Comparison of ENCODE assay signal across 18 cellular contexts in the genomic region with DNA sequence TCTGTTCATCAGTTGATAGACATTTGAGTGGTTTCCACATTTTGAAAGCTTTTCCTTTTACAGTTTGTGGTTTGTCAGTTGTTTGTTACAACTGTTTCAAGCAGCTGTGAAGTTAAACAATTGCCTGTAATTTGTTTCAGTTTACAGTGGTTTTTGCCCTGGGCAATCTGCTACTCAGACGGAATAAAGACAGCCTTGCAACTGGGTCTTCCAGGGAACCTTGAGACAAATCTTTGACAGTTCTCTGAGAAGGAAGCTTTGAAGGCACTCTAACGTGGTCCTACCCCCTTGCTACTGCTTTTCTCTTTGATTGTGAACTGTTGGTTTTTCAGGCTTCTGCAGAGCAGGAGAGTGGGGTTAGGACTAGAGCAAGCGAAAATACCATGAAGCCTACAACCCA. TPM values are rescaled to one million over a fixed set of nuclear protein-coding genes. Genes with fewer than 3 reads are reported as not detected.
A peak's percentile ranks its signal among the peaks of the same experiment; 100 is the strongest.
DNase-seq lines count a peak whose midpoint lies in the region; ATAC-seq and TF ChIP-seq lines count a peak whose summit lies in the region.
"Had no signal": no experiment of that assay in that cellular context is flagged by ENCODE, and none has a peak within 500 bp of the region (broad histone marks: within the 10 kb centered on the region; RNA-seq: fewer than 3 reads in every experiment).

No MANE protein-coding gene starts in this region.

- no peaks in the 10 kb centered on the region for H3F3A ChIP-seq in Loucy (ENCODE audit: low read depth)
- H3F3A ChIP-seq in SK-N-SH (replicated peaks; ENCODE audit: insufficient read depth), result no peaks in the 10 kb centered on the region

- DNase-seq in activated naive CD4-positive, alpha-beta T cell treated with anti-CD3 and anti-CD28 coated beads for 36 hours, result no peak
- DNase-seq in activated naive CD4-positive, alpha-beta T cell treated with anti-CD3 and anti-CD28 coated beads, Interleukin-2, amount 50 U/mL, for 16 hours, result no peak
- no peak for DNase-seq in activated CD8-positive, alpha-beta T cell treated with anti-CD3 and anti-CD28 coated beads, Interleukin-2, amount 10 ng/mL, durations not matched to agents 7 days and 5 days
- no peak for DNase-seq in stimulated activated effector memory CD8-positive, alpha-beta T cell treated with anti-CD3 and anti-CD28 coated beads, Interleukin-12 subunit alpha, Interleukin-12 subunit beta, amount 100 ng/mL, for 72 hours (ENCODE audit: low spot score in 2 of 2)
- DNase-seq in kidney glomerular epithelial cell (lab: John Stamatoyannopoulos, UW), result no peak
- DNase-seq in SK-N-SH, result no peak
- DNase-seq in substantia nigra (lab: John Stamatoyannopoulos, UW), result no peak
- DNase-seq: activated CD4-positive, alpha-beta T cell treated with anti-CD3 and anti-CD28 coated beads, Interleukin-2, amount 50 U/mL, for 1 hour; effector memory CD4-positive, alpha-beta T cell; gastrocnemius medialis; H9; IMR-90; NCI-H1694 treated with DMSO at 0.1 percent for 48 hours; NCI-H69 had no signal

- H3K4me3 Mint-ChIP-seq in activated naive CD4-positive, alpha-beta T cell treated with anti-CD3 and anti-CD28 coated beads for 36 hours, result no peak overlapping the region
- H3K4me3 Mint-ChIP-seq in activated CD8-positive, alpha-beta T cell treated with anti-CD3 and anti-CD28 coated beads, Interleukin-2, amount 10 ng/mL, durations not matched to agents 7 days and 5 days, result no peak overlapping the region
- peak overlapping the region; percentile 31 for H3K4me3 Mint-ChIP-seq in stimulated activated effector memory CD8-positive, alpha-beta T cell treated with anti-CD3 and anti-CD28 coated beads, Interleukin-12 subunit alpha, Interleukin-12 subunit beta, amount 100 ng/mL, for 72 hours
- H3K4me3 Mint-ChIP-seq: CD14-positive monocyte, H9, neural progenitor cell had no signal

- H3K9me3 ChIP-seq in Loucy (ENCODE audit: insufficient read depth, low read depth, low read length) (no peaks in the 10 kb centered on the region), SK-N-SH (no peaks in the 10 kb centered on the region)
- H3K9me3 ChIP-seq: gastrocnemius medialis, vagina had no signal

- TF ChIP-seq RAD21 in SK-N-SH (IDR thresholded peaks at IDR 0.05; ENCODE audit: low read length), result no peak

- no peak overlapping the region for H3K27ac ChIP-seq in SK-N-SH (ENCODE audit: low read depth in 2 of 2, low read length in 1 of 2)
- no peak overlapping the region for H3K27ac ChIP-seq in substantia nigra (ENCODE audit: low read depth, low read length, poor library complexity, severe bottlenecking)
- H3K27ac ChIP-seq: gastrocnemius medialis, neural progenitor cell, vagina had no signal

- H2AFZ ChIP-seq in Loucy (ENCODE audit: low read length) (no peak overlapping the region), SK-N-SH (ENCODE audit: low read depth) (no peak overlapping the region)
- H2AFZ ChIP-seq: neural progenitor cell had no signal

- H3K36me3 ChIP-seq in Loucy (ENCODE audit: insufficient read depth, low read length) (no peaks in the 10 kb centered on the region), SK-N-SH (replicated peaks in 1 of 2; ENCODE audit: control insufficient read depth in 1 of 2, insufficient read depth in 2 of 2, low read length in 1 of 2) (no peaks in the 10 kb centered on the region)
- H3K36me3 ChIP-seq: gastrocnemius medialis, neural progenitor cell, vagina had no signal

- peaks cover 42% of the 10 kb centered on the region for H3K4me1 Mint-ChIP-seq in activated naive CD4-positive, alpha-beta T cell treated with anti-CD3 and anti-CD28 coated beads for 36 hours (ENCODE audit: low read depth)
- H3K4me1 Mint-ChIP-seq in activated CD8-positive, alpha-beta T cell treated with anti-CD3 and anti-CD28 coated beads, Interleukin-2, amount 10 ng/mL, durations not matched to agents 7 days and 5 days (ENCODE audit: low read depth), result peaks cover 23% of the 10 kb centered on the region
- peaks cover 9% of the 10 kb centered on the region for H3K4me1 Mint-ChIP-seq in stimulated activated effector memory CD8-positive, alpha-beta T cell treated with anti-CD3 and anti-CD28 coated beads, Interleukin-12 subunit alpha, Interleukin-12 subunit beta, amount 100 ng/mL, for 72 hours

- peak overlapping the region; percentile 34 for H3K4me2 ChIP-seq in Loucy (ENCODE audit: low read depth, low read length, poor library complexity, severe bottlenecking)
- no peak overlapping the region for H3K4me2 ChIP-seq in SK-N-SH
- H3K4me2 ChIP-seq: neural progenitor cell had no signal

- H3K27ac Mint-ChIP-seq in activated naive CD4-positive, alpha-beta T cell treated with anti-CD3 and anti-CD28 coated beads for 36 hours, result peak overlapping the region; percentile 63
- H3K27ac Mint-ChIP-seq in activated CD8-positive, alpha-beta T cell treated with anti-CD3 and anti-CD28 coated beads, Interleukin-2, amount 10 ng/mL, durations not matched to agents 7 days and 5 days, result no peak overlapping the region
- H3K27ac Mint-ChIP-seq in stimulated activated effector memory CD8-positive, alpha-beta T cell treated with anti-CD3 and anti-CD28 coated beads, Interleukin-12 subunit alpha, Interleukin-12 subunit beta, amount 100 ng/mL, for 72 hours, result peak overlapping the region; percentile 57
- H3K27ac Mint-ChIP-seq: CD14-positive monocyte, H9, neural progenitor cell had no signal

- ATAC-seq in activated CD8-positive, alpha-beta T cell treated with anti-CD3 and anti-CD28 coated beads, Interleukin-2, amount 10 ng/mL, durations not matched to agents 7 days and 5 days, result peak; percentile 44
- peak; percentile 19 for ATAC-seq in stimulated activated effector memory CD8-positive, alpha-beta T cell treated with anti-CD3 and anti-CD28 coated beads, Interleukin-12 subunit alpha, Interleukin-12 subunit beta, amount 100 ng/mL, for 72 hours
- ATAC-seq: gastrocnemius medialis had no signal

- H3K4me1 ChIP-seq in Loucy (ENCODE audit: insufficient read depth, low read length, poor library complexity, severe bottlenecking) (peaks cover 23% of the 10 kb centered on the region), SK-N-SH (ENCODE audit: control insufficient read depth in 1 of 2, insufficient read depth in 2 of 2, low read depth in 1 of 2, low read length in 1 of 2) (peaks cover 0 to 8% of the 10 kb centered on the region in 2 experiments; a peak in 2 of 4 replicates)
- H3K4me1 ChIP-seq: vagina had no signal

- H3K4me3 ChIP-seq in Loucy (ENCODE audit: low read length, poor library complexity, severe bottlenecking), result no peak overlapping the region
- H3K4me3 ChIP-seq in SK-N-SH (ENCODE audit: low read depth in 2 of 2, low read length in 1 of 2), result no peak overlapping the region
- H3K4me3 ChIP-seq: gastrocnemius medialis, neural progenitor cell, vagina had no signal

- intact Hi-C loops in activated naive CD4-positive, alpha-beta T cell treated with anti-CD3 and anti-CD28 coated beads for 36 hours (cut with micrococcal nuclease), result loop anchor here (5.0 to 10.0 kb wide), 2 partner anchors 646 to 833 kb away; no protein-coding TSS in a partner anchor

- TF ChIP-seq CTCF in Loucy (conservative IDR thresholded peaks at IDR 0.05; ENCODE audit: low read length) (no peak), SK-N-SH (IDR thresholded peaks at IDR 0.05) (no peak)

- H4K20me1 ChIP-seq in Loucy (ENCODE audit: insufficient read depth, low read length, poor library complexity, severe bottlenecking), result no peaks in the 10 kb centered on the region
- no peaks in the 10 kb centered on the region for H4K20me1 ChIP-seq in SK-N-SH (ENCODE audit: insufficient read depth)

- no peaks in the 10 kb centered on the region for H3K27me3 ChIP-seq in Loucy (ENCODE audit: insufficient read depth, low read length, poor library complexity, severe bottlenecking)
- no peaks in the 10 kb centered on the region for H3K27me3 ChIP-seq in SK-N-SH (ENCODE audit: insufficient read depth)
- H3K27me3 ChIP-seq: gastrocnemius medialis, neural progenitor cell, vagina had no signal

- no peak for TF ChIP-seq EP300 in SK-N-SH (IDR thresholded peaks at IDR 0.05; ENCODE audit: borderline replicate concordance in 1 of 2, low read depth in 1 of 2, low read length in 1 of 2)

- POLR2A ChIA-PET in activated CD8-positive, alpha-beta T cell treated with anti-CD3 and anti-CD28 coated beads, Interleukin-2, amount 10 ng/mL, durations not matched to agents 7 days and 5 days (lab: Charles Lee), result interaction anchor here (0.8 kb wide), 1 partner anchor 425 kb away, joined by 3 read pairs; no protein-coding TSS in a partner anchor
- POLR2A ChIA-PET in SK-N-SH (lab: Yijun Ruan, JAX), result no interaction called here

- no peaks in the 10 kb centered on the region for H3K27me3 Mint-ChIP-seq in activated naive CD4-positive, alpha-beta T cell treated with anti-CD3 and anti-CD28 coated beads for 36 hours (ENCODE audit: low read depth)
- H3K27me3 Mint-ChIP-seq in activated CD8-positive, alpha-beta T cell treated with anti-CD3 and anti-CD28 coated beads, Interleukin-2, amount 10 ng/mL, durations not matched to agents 7 days and 5 days (ENCODE audit: low read depth), result no peaks in the 10 kb centered on the region

- no peaks in the 10 kb centered on the region for H3K9me3 Mint-ChIP-seq in activated naive CD4-positive, alpha-beta T cell treated with anti-CD3 and anti-CD28 coated beads for 36 hours
- H3K9me3 Mint-ChIP-seq in activated CD8-positive, alpha-beta T cell treated with anti-CD3 and anti-CD28 coated beads, Interleukin-2, amount 10 ng/mL, durations not matched to agents 7 days and 5 days (ENCODE audit: insufficient read depth), result no peaks in the 10 kb centered on the region
- no peaks in the 10 kb centered on the region for H3K9me3 Mint-ChIP-seq in stimulated activated effector memory CD8-positive, alpha-beta T cell treated with anti-CD3 and anti-CD28 coated beads, Interleukin-12 subunit alpha, Interleukin-12 subunit beta, amount 100 ng/mL, for 72 hours
- H3K9me3 Mint-ChIP-seq: CD14-positive monocyte, H9, neural progenitor cell had no signal

- 91% methylated on average over 3 of the region's 3 CpGs for WGBS in SK-N-SH (ENCODE audit: low lambda C conversion rate)

- H3K9me2 ChIP-seq in Loucy (replicated peaks; ENCODE audit: low read depth, low read length), result no peaks in the 10 kb centered on the region
- H3K9me2 ChIP-seq in SK-N-SH, result no peaks in the 10 kb centered on the region

- CTCF ChIA-PET in activated naive CD4-positive, alpha-beta T cell treated with anti-CD3 and anti-CD28 coated beads for 36 hours (lab: Charles Lee), result interaction anchor here (1.3 kb wide), 1 partner anchor 425 kb away, joined by 6 read pairs; no protein-coding TSS in a partner anchor
- CTCF ChIA-PET in activated CD8-positive, alpha-beta T cell treated with anti-CD3 and anti-CD28 coated beads, Interleukin-2, amount 10 ng/mL, durations not matched to agents 7 days and 5 days (lab: Charles Lee), result interaction anchor here (1.2 to 4.3 kb wide), 3 partner anchors 92 to 477 kb away, joined by 3 to 36 read pairs (median 5); no protein-coding TSS in a partner anchor
- CTCF ChIA-PET in SK-N-SH (lab: Yijun Ruan, JAX), result interaction anchor here (0.7 to 4.4 kb wide), 2 partner anchors 425 to 477 kb away, joined by 3 to 34 read pairs; no protein-coding TSS in a partner anchor

- H3K9ac ChIP-seq in Loucy (ENCODE audit: low read depth, low read length, poor library complexity, severe bottlenecking) (peak overlapping the region; percentile 20), SK-N-SH (no peak overlapping the region)
- H3K9ac ChIP-seq: neural progenitor cell had no signal

- no peaks in the 10 kb centered on the region for H3K79me2 ChIP-seq in Loucy (ENCODE audit: insufficient read depth, low read length)
- H3K79me2 ChIP-seq in SK-N-SH (ENCODE audit: insufficient read depth), result no peaks in the 10 kb centered on the region

- peaks cover 4% of the 10 kb centered on the region for H3K36me3 Mint-ChIP-seq in activated naive CD4-positive, alpha-beta T cell treated with anti-CD3 and anti-CD28 coated beads for 36 hours (ENCODE audit: low read depth)
- H3K36me3 Mint-ChIP-seq in activated CD8-positive, alpha-beta T cell treated with anti-CD3 and anti-CD28 coated beads, Interleukin-2, amount 10 ng/mL, durations not matched to agents 7 days and 5 days (ENCODE audit: low read depth), result peaks cover 8% of the 10 kb centered on the region
- H3K36me3 Mint-ChIP-seq in stimulated activated effector memory CD8-positive, alpha-beta T cell treated with anti-CD3 and anti-CD28 coated beads, Interleukin-12 subunit alpha, Interleukin-12 subunit beta, amount 100 ng/mL, for 72 hours, result no peaks in the 10 kb centered on the region

RNA-seq across cellular contexts. Expression of a gene that starts 28.0 kb away (rescaled TPM):
- 10 to 100 TPM; 15.8 to 18.9 TPM for total RNA-seq in activated naive CD4-positive, alpha-beta T cell treated with anti-CD3 and anti-CD28 coated beads for 36 hours
- total RNA-seq in activated CD8-positive, alpha-beta T cell treated with anti-CD3 and anti-CD28 coated beads, Interleukin-2, amount 10 ng/mL, durations not matched to agents 7 days and 5 days, result 10 to 100 TPM; 18.3 to 19.3 TPM
- polyA plus RNA-seq in SK-N-SH (2012; rRNA removed), result 15.2 and 18.3 TPM in 2 replicates
- polyA plus RNA-seq in SK-N-SH (2012; cell fraction: cytosol; rRNA removed), result 17.4 and 18.9 TPM in 2 replicates
- polyA plus RNA-seq in SK-N-SH (2012; cell fraction: nucleus; rRNA removed), result 8.3 and 10.8 TPM in 2 replicates

RNA-seq across cellular contexts. Expression of a gene that starts 29.9 kb away (rescaled TPM):
- 1 to 10 TPM; 4.6 to 5.5 TPM for total RNA-seq in activated naive CD4-positive, alpha-beta T cell treated with anti-CD3 and anti-CD28 coated beads for 36 hours
- total RNA-seq in activated CD8-positive, alpha-beta T cell treated with anti-CD3 and anti-CD28 coated beads, Interleukin-2, amount 10 ng/mL, durations not matched to agents 7 days and 5 days, result under 1 TPM; 0.65 to 0.82 TPM
- 0.79 and 0.91 TPM in 2 replicates for polyA plus RNA-seq in SK-N-SH (2012; rRNA removed)
- 1.0 and 1.3 TPM in 2 replicates for polyA plus RNA-seq in SK-N-SH (2012; cell fraction: cytosol; rRNA removed)
- 2.1 and 3.3 TPM in 2 replicates for polyA plus RNA-seq in SK-N-SH (2012; cell fraction: nucleus; rRNA removed)
